ENCODE assay signal across 21 cellular contexts in genomic region chr4:23956601-23957364, GRCh38.
DNase-seq lines count a peak whose midpoint lies in the region; ATAC-seq, FAIRE-seq and TF ChIP-seq lines count a peak whose summit lies in the region.
"Had no signal": no experiment of that assay in that cellular context is flagged by ENCODE, and none has a peak within 500 bp of the region (broad histone marks: within the 10 kb centered on the region; RNA-seq: fewer than 3 reads in every experiment).

No MANE protein-coding gene starts in this region.

- peak; percentile 19 to 32 for ATAC-seq in left cardiac atrium
- ATAC-seq: GM12878 had no signal

- intact Hi-C loops in left cardiac atrium (cut with DNase I) (no loop called here), cardiac septum (cut with DNase I) (no loop called here)

- FAIRE-seq in urothelium cell line (lab: Jason Lieb, UNC): no peak
- FAIRE-seq: GM12878, GM19239 had no signal

- H3K4me3 ChIP-seq in epithelial cell of esophagus (ENCODE audit: low read length): no peak overlapping the region
- H3K4me3 ChIP-seq: BLaER1 treated with 17β-estradiol and CSF1 and Interleukin-3, amounts not matched to agents 10 nM and 100 nM; GM12878 had no signal

- TF ChIP-seq CTCF in epithelial cell of esophagus (IDR thresholded peaks at IDR 0.05; ENCODE audit: insufficient read depth, low read depth, low read length, missing control alignments): no peak

- DNase-seq in left cardiac atrium (no peak), cardiac septum (ENCODE audit: low spot score) (no peak), MV-4-11 (lab: John Stamatoyannopoulos, UW) (peak; percentile 38), epithelial cell of esophagus (ENCODE audit: low read depth) (peak; percentile 2), urothelium cell line (ENCODE audit: low spot score) (peak; percentile 6), cerebellar cortex (ENCODE audit: low spot score) (no peak), AG08395 (ENCODE audit: low spot score) (no peak), NAMALWA (ENCODE audit: low spot score) (no peak)
- DNase-seq: activated CD4-positive, alpha-beta T cell treated with anti-CD3 and anti-CD28 coated beads, Interleukin-2, amount 50 U/mL, for 48 hours; activated gamma-delta T cell treated with Interleukin-2 at 50 U/mL for 16 hours; central memory CD4-positive, alpha-beta T cell; erythroblast; NCI-H1436; NCI-H2171; nephron progenitor cell; OCI-M1; SHP77 treated with DMSO at 0.1 percent for 48 hours; WERI-Rb-1 had no signal

Comparison
In these comparisons a context has a peak if more than half of its experiments do, and no peak if none do; other contexts are left out.
1. DNase-seq: peak in MV-4-11 (single experiment), epithelial cell of esophagus (single experiment) and urothelium cell line (single experiment); none in left cardiac atrium (single experiment), cardiac septum (single experiment), cerebellar cortex (single experiment), AG08395 (single experiment) and NAMALWA (single experiment).